ENCODE assay signal across 8 cellular contexts in the genomic region with DNA sequence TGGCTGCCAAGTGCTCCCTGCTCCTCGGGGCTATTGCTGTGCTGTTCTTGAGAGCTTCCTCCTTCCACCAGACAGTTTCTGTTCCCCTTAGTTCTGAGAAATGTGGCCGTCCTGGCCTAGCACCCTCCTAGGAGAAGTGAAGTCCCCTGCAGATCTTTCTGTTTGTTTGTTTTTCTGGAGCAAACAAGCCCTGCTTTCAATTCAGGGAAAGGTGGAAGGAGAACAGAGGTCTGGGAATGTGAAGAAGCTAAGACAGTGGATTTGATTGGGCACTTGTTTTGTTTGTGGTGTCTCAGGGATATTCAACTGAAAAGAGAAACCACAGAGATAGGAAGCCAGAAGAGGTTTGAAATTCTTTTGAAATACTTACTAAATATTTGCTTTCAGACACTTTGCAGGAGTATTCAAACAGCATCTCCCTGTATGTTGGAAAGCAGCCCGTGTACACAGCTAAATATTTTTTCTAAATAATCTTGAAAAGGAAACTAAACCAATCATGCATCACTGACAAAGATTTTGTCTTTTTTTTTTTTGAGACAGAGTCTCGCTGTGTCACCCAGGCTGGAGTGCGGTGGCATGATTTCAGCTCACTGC. TPM values are rescaled to one million over a fixed set of nuclear protein-coding genes. Genes with fewer than 3 reads are reported as not detected.
DNase-seq lines count a peak whose midpoint lies in the region; ATAC-seq and TF ChIP-seq lines count a peak whose summit lies in the region.

No MANE protein-coding gene starts in this region.

- DNase-seq in GM12865 (ENCODE audit: low read depth) (peak; percentile 89), left ventricle myocardium inferior (peak; percentile 17), substantia nigra (lab: John Stamatoyannopoulos, UW) (peak in 22 of 49 donors; percentile 1 to 38 (median 10)), NCI-H1436 (lab: John Stamatoyannopoulos, UW) (no peak), NCI-H1105 (lab: John Stamatoyannopoulos, UW) (no peak)
- DNase-seq in activated CD4-positive, alpha-beta T cell treated with anti-CD3 and anti-CD28 coated beads, Interleukin-2, amount 10 ng/mL, durations not matched to agents 7 days and 5 days, result peak; percentile 50

- H3K27ac Mint-ChIP-seq in activated CD4-positive, alpha-beta T cell treated with anti-CD3 and anti-CD28 coated beads, Interleukin-2, amount 10 ng/mL, durations not matched to agents 7 days and 5 days, result peak overlapping the region; percentile 98

- H3K36me3 ChIP-seq in HUES48 (ENCODE audit: control insufficient read depth, insufficient read depth, low read length) (no peaks in the 10 kb centered on the region), left ventricle myocardium inferior (no peaks in the 10 kb centered on the region)

- peaks cover 32% of the 10 kb centered on the region for H3K4me1 Mint-ChIP-seq in activated CD4-positive, alpha-beta T cell treated with anti-CD3 and anti-CD28 coated beads, Interleukin-2, amount 10 ng/mL, durations not matched to agents 7 days and 5 days

- peak overlapping the region; percentile 56 for H3K4me3 ChIP-seq in GM12865 (ENCODE audit: low read depth, low read length)
- no peak overlapping the region for H3K4me3 ChIP-seq in HUES48 (ENCODE audit: low read depth, low read length)
- no peak overlapping the region for H3K4me3 ChIP-seq in left ventricle myocardium inferior

- H3K4me3 Mint-ChIP-seq in activated CD4-positive, alpha-beta T cell treated with anti-CD3 and anti-CD28 coated beads, Interleukin-2, amount 10 ng/mL, durations not matched to agents 7 days and 5 days, result peak overlapping the region; percentile 72

- intact Hi-C loops in left ventricle myocardium inferior (cut with micrococcal nuclease), result no loop called here

- no peak for TF ChIP-seq CTCF in GM12865 (IDR thresholded peaks at IDR 0.05; ENCODE audit: insufficient read depth, low read depth, low read length, missing control alignments)
- no peak for TF ChIP-seq CTCF in left ventricle myocardium inferior (IDR thresholded peaks at IDR 0.05; ENCODE audit: borderline replicate concordance)

- H3K9me3 Mint-ChIP-seq in activated CD4-positive, alpha-beta T cell treated with anti-CD3 and anti-CD28 coated beads, Interleukin-2, amount 10 ng/mL, durations not matched to agents 7 days and 5 days, result peaks cover 5% of the 10 kb centered on the region

- H3K9me3 ChIP-seq in HUES48 (ENCODE audit: control insufficient read depth, insufficient read depth, low read length) (no peaks in the 10 kb centered on the region), left ventricle myocardium inferior (replicated peaks) (no peaks in the 10 kb centered on the region)

- H3K4me1 ChIP-seq in HUES48 (ENCODE audit: control insufficient read depth, insufficient read depth, low read length), result peaks cover 20% of the 10 kb centered on the region
- peaks cover 5% of the 10 kb centered on the region for H3K4me1 ChIP-seq in left ventricle myocardium inferior

- H3K9ac ChIP-seq in HUES48 (ENCODE audit: low read depth, low read length), result no peak overlapping the region

- no peaks in the 10 kb centered on the region for H3K27me3 Mint-ChIP-seq in activated CD4-positive, alpha-beta T cell treated with anti-CD3 and anti-CD28 coated beads, Interleukin-2, amount 10 ng/mL, durations not matched to agents 7 days and 5 days

- peak overlapping the region; percentile 88 for H3K27ac ChIP-seq in HUES48 (ENCODE audit: low read depth, low read length)
- H3K27ac ChIP-seq in left ventricle myocardium inferior (replicated peaks), result peak overlapping the region; percentile 6
- H3K27ac ChIP-seq in substantia nigra (ENCODE audit: low read depth, low read length, poor library complexity, severe bottlenecking), result peak overlapping the region; percentile 9

- POLR2A ChIA-PET in activated CD4-positive, alpha-beta T cell treated with anti-CD3 and anti-CD28 coated beads, Interleukin-2, amount 10 ng/mL, durations not matched to agents 7 days and 5 days (lab: Charles Lee), result interaction anchor here (1.2 kb wide), 1 partner anchor 36 kb away, joined by 3 read pairs; no protein-coding TSS in a partner anchor

- H3K27me3 ChIP-seq in HUES48 (ENCODE audit: control insufficient read depth, insufficient read depth, low read length), result no peaks in the 10 kb centered on the region
- H3K27me3 ChIP-seq in left ventricle myocardium inferior (ENCODE audit: low read depth), result no peaks in the 10 kb centered on the region

- ATAC-seq in GM21526 (IDR thresholded peaks at IDR 0.05; ENCODE audit: low FRiP score, unreplicated experiment), result peak; percentile 100

- H3K36me3 Mint-ChIP-seq in activated CD4-positive, alpha-beta T cell treated with anti-CD3 and anti-CD28 coated beads, Interleukin-2, amount 10 ng/mL, durations not matched to agents 7 days and 5 days (ENCODE audit: low read depth), result peaks cover 17% of the 10 kb centered on the region

- CTCF ChIA-PET in activated CD4-positive, alpha-beta T cell treated with anti-CD3 and anti-CD28 coated beads, Interleukin-2, amount 10 ng/mL, durations not matched to agents 7 days and 5 days (lab: Charles Lee), result interaction anchor here (0.6 to 2.3 kb wide), 7 partner anchors 9 to 448 kb away, joined by 3 to 14 read pairs (median 3); no protein-coding TSS in a partner anchor

RNA-seq across cellular contexts. Expression of a gene that starts 36.5 kb away (rescaled TPM):
- 10 to 100 TPM; 58.4 to 68.5 TPM for total RNA-seq in activated CD4-positive, alpha-beta T cell treated with anti-CD3 and anti-CD28 coated beads, Interleukin-2, amount 10 ng/mL, durations not matched to agents 7 days and 5 days
- total RNA-seq in left ventricle myocardium inferior, result 248 TPM

RNA-seq across cellular contexts. Expression of a gene that starts 57.8 kb away (rescaled TPM):
- total RNA-seq in activated CD4-positive, alpha-beta T cell treated with anti-CD3 and anti-CD28 coated beads, Interleukin-2, amount 10 ng/mL, durations not matched to agents 7 days and 5 days, result 10 to 100 TPM; 42.8 to 43.6 TPM
- 9.3 TPM for total RNA-seq in left ventricle myocardium inferior

Comparison
In these comparisons a context has a peak if more than half of its experiments do, and no peak if none do; other contexts are left out.
1. DNase-seq: peak in GM12865 (single experiment), activated CD4-positive, alpha-beta T cell treated with anti-CD3 and anti-CD28 coated beads, Interleukin-2, amount 10 ng/mL, durations not matched to agents 7 days and 5 days (single experiment) and left ventricle myocardium inferior (single experiment); none in NCI-H1436 (single experiment) and NCI-H1105 (single experiment).
2. H3K27ac ChIP-seq: peak in every context shown above with its lines; median percentile 88 in HUES48; 9 in substantia nigra; 6 in left ventricle myocardium inferior.